ENCODE assay signal across 27 cellular contexts in the genomic region with DNA sequence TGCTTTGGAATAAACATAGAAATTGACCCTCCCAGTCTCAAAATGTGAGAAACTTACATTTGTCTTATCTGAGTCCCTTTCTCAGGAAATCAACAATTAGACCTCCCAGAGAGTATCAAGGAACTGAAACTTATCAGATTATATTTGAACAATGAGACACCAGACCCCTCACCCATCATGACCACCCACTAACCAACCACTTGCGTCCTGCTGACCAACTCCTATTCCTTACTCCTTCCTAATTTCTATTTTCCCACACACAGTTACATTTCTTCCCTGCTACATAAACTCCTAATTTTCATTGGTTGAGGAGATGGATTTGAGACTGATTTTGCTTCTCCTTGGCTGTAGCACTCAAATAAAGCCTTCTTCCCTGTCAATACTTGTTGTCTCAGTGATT.
"Had no signal": no experiment of that assay in that cellular context is flagged by ENCODE, and none has a peak within 500 bp of the region (broad histone marks: within the 10 kb centered on the region; RNA-seq: fewer than 3 reads in every experiment).

No MANE protein-coding gene starts in this region.

- ATAC-seq: stimulated activated effector memory CD8-positive, alpha-beta T cell treated with anti-CD3 and anti-CD28 coated beads, Interleukin-12 subunit alpha, Interleukin-12 subunit beta, amount 100 ng/mL, for 72 hours; stimulated activated memory B cell treated with anti-CD40 and anti-IgM and Interleukin-4, amounts not matched to agents 10 μg/mL and 1 μg/mL and 100 μg/mL, for 72 hours; stimulated activated naive B cell treated with anti-CD40 and anti-IgM and Interleukin-4, amounts not matched to agents 10 μg/mL and 1 μg/mL and 100 μg/mL, for 72 hours; stimulated activated naive CD8-positive, alpha-beta T cell treated with anti-CD3 and anti-CD28 coated beads, Interleukin-15, amount 100 ng/mL, for 72 hours; stimulated activated naive CD8-positive, alpha-beta T cell treated with anti-CD3 and anti-CD28 coated beads, Interleukin-15, Interleukin-2, amounts not matched to agents 100 U/mL and 50 U/mL, for 24 hours; upper lobe of right lung had no signal

- H3K4me3 ChIP-seq: stomach, suprapubic skin, testis, thoracic aorta, thyroid gland, tibial artery, tibial nerve, transverse colon, upper lobe of left lung, upper lobe of right lung, uterus, vagina had no signal

- H3K36me3 ChIP-seq: stomach, suprapubic skin, thoracic aorta, thyroid gland, tibial artery, tibial nerve, transverse colon, upper lobe of left lung, upper lobe of right lung, uterus, vagina had no signal

- FAIRE-seq: urothelium cell line had no signal

- DNase-seq: stimulated activated CD4-positive, alpha-beta T cell treated with anti-CD3 and anti-CD28 coated beads, Interleukin-2, amount 100 ng/mL, for 48 hours; stimulated activated CD4-positive, alpha-beta T cell treated with anti-CD3 and anti-CD28 coated beads, Interleukin-4, amount 100 ng/mL, for 1 hour; stimulated activated CD4-positive, alpha-beta T cell treated with anti-CD3 and anti-CD28 coated beads, Interleukin-4, amount 100 ng/mL, for 24 hours; stimulated activated CD4-positive, alpha-beta T cell treated with anti-CD3 and anti-CD28 coated beads, Interleukin-4, amount 100 ng/mL, for 4 hours; stimulated activated CD8-positive, alpha-beta memory T cell treated with anti-CD3 and anti-CD28 coated beads, Interleukin-4, amount 100 ng/mL, for 48 hours; stimulated activated naive B cell treated with anti-CD40 and anti-IgM and Interleukin-4, amounts not matched to agents 10 μg/mL and 1 μg/mL and 100 μg/mL, for 72 hours; stimulated activated naive CD4-positive, alpha-beta T cell; stimulated activated naive CD4-positive, alpha-beta T cell treated with Interleukin-2 at 50 U/mL for 16 hours; stimulated activated naive CD8-positive, alpha-beta T cell treated with anti-CD3 and anti-CD28 coated beads, Interleukin-15, amount 100 ng/mL, for 72 hours; stimulated activated naive CD8-positive, alpha-beta T cell treated with anti-CD3 and anti-CD28 coated beads, Interleukin-15, Interleukin-2, amounts not matched to agents 100 U/mL and 50 U/mL, for 24 hours; stomach; substantia nigra; testis; thyroid gland; tibial artery; transverse colon; trophoblast cell; upper lobe of left lung; upper lobe of right lung; uterus had no signal

- H3K4me1 ChIP-seq: stomach, suprapubic skin, testis, thyroid gland, tibial artery, tibial nerve, transverse colon, upper lobe of left lung, upper lobe of right lung, uterus, vagina had no signal

- H3K27me3 ChIP-seq: stomach, suprapubic skin, testis, thyroid gland, tibial artery, tibial nerve, transverse colon, upper lobe of left lung, upper lobe of right lung, uterus, vagina had no signal

- H3K27ac ChIP-seq: stomach, suprapubic skin, testis, thoracic aorta, thyroid gland, tibial artery, tibial nerve, transverse colon, upper lobe of left lung, upper lobe of right lung, uterus, vagina had no signal

- H3K9me3 ChIP-seq: testis, thoracic aorta, thyroid gland, tibial artery, upper lobe of right lung, uterus, vagina had no signal
